19 cellular contexts compared by ENCODE assay signal in genomic region chr3:69864751-69865150, GRCh38.
"Had no signal": no experiment of that assay in that cellular context is flagged by ENCODE, and none has a peak within 500 bp of the region (broad histone marks: within the 10 kb centered on the region; RNA-seq: fewer than 3 reads in every experiment).

No MANE protein-coding gene starts in this region.

- H3K27ac ChIP-seq: right lobe of liver, spleen, thoracic aorta had no signal

- H3K27me3 Mint-ChIP-seq: brain had no signal

- H3K36me3 Mint-ChIP-seq: activated naive CD8-positive, alpha-beta T cell treated with anti-CD3 and anti-CD28 coated beads, Interleukin-2, amount 10 ng/mL, durations not matched to agents 7 days and 5 days; brain; natural killer cell; WTC11 had no signal

- H3K4me3 Mint-ChIP-seq: activated CD8-positive, alpha-beta T cell treated with anti-CD3 and anti-CD28 coated beads, Interleukin-2, amount 10 ng/mL, durations not matched to agents 7 days and 5 days; activated naive CD8-positive, alpha-beta T cell treated with anti-CD3 and anti-CD28 coated beads, Interleukin-2, amount 10 ng/mL, durations not matched to agents 7 days and 5 days; activated T-helper 1 cell treated with anti-CD3 and anti-CD28 coated beads, Interleukin-12 subunit alpha, Interleukin-12 subunit beta, Interleukin-2, Interleukin-4 antibody, amounts not matched to agents 30 ng/mL and 10 ng/mL and 1 ng/mL, durations not matched to agents 14 hours and 24 hours and 36 hours; natural killer cell; WTC11 had no signal

- DNase-seq: activated CD4-positive, alpha-beta T cell treated with anti-CD3 and anti-CD28 coated beads for 48 hours; activated CD8-positive, alpha-beta T cell treated with anti-CD3 and anti-CD28 coated beads, Interleukin-2, amount 10 ng/mL, durations not matched to agents 7 days and 5 days; activated naive CD4-positive, alpha-beta T cell; activated naive CD8-positive, alpha-beta T cell treated with anti-CD3 and anti-CD28 coated beads, Interleukin-2, amount 10 ng/mL, durations not matched to agents 7 days and 5 days; cortex of kidney; effector CD8-positive, alpha-beta T cell; mammary epithelial cell; mucosa of descending colon; natural killer cell; posterior cingulate gyrus; right lobe of liver; spleen had no signal

- H3K9me3 Mint-ChIP-seq: activated naive CD8-positive, alpha-beta T cell treated with anti-CD3 and anti-CD28 coated beads, Interleukin-2, amount 10 ng/mL, durations not matched to agents 7 days and 5 days; activated T-helper 1 cell treated with anti-CD3 and anti-CD28 coated beads, Interleukin-12 subunit alpha, Interleukin-12 subunit beta, Interleukin-2, Interleukin-4 antibody, amounts not matched to agents 30 ng/mL and 10 ng/mL and 1 ng/mL, durations not matched to agents 14 hours and 24 hours and 36 hours; brain; WTC11 had no signal

- FAIRE-seq: frontal cortex, islet of Langerhans, TTC549 had no signal

- H3K36me3 ChIP-seq: right lobe of liver, spleen, thoracic aorta had no signal

- ATAC-seq: activated CD8-positive, alpha-beta T cell treated with anti-CD3 and anti-CD28 coated beads, Interleukin-2, amount 10 ng/mL, durations not matched to agents 7 days and 5 days; mucosa of descending colon; natural killer cell; right lobe of liver; WTC11 had no signal

- H3K4me1 ChIP-seq: right lobe of liver, spleen had no signal

- H3K4me3 ChIP-seq: mucosa of descending colon, right lobe of liver, spleen, thoracic aorta had no signal

- H3K4me1 Mint-ChIP-seq: activated naive CD8-positive, alpha-beta T cell treated with anti-CD3 and anti-CD28 coated beads, Interleukin-2, amount 10 ng/mL, durations not matched to agents 7 days and 5 days; natural killer cell had no signal

- H3K27ac Mint-ChIP-seq: activated CD8-positive, alpha-beta T cell treated with anti-CD3 and anti-CD28 coated beads, Interleukin-2, amount 10 ng/mL, durations not matched to agents 7 days and 5 days; activated naive CD8-positive, alpha-beta T cell treated with anti-CD3 and anti-CD28 coated beads, Interleukin-2, amount 10 ng/mL, durations not matched to agents 7 days and 5 days; activated T-helper 1 cell treated with anti-CD3 and anti-CD28 coated beads, Interleukin-12 subunit alpha, Interleukin-12 subunit beta, Interleukin-2, Interleukin-4 antibody, amounts not matched to agents 30 ng/mL and 10 ng/mL and 1 ng/mL, durations not matched to agents 14 hours and 24 hours and 36 hours; natural killer cell; WTC11 had no signal

- H3K27me3 ChIP-seq: right lobe of liver, spleen had no signal

- H3K9me3 ChIP-seq: mucosa of descending colon, right lobe of liver, spleen, thoracic aorta had no signal
